ENCODE assay signal across 37 cellular contexts in genomic region chr17:74565116-74565515, GRCh38. TPM values are rescaled to one million over a fixed set of nuclear protein-coding genes. Genes with fewer than 3 reads are reported as not detected.
"Had no signal": no experiment of that assay in that cellular context is flagged by ENCODE, and none has a peak within 500 bp of the region (broad histone marks: within the 10 kb centered on the region; RNA-seq: fewer than 3 reads in every experiment).

No MANE protein-coding gene starts in this region.

- H3K36me3 ChIP-seq: adrenal gland, brain microvascular endothelial cell, cardiac muscle cell, colonic mucosa, Peyer's patch had no signal

- ATAC-seq: activated CD4-positive, alpha-beta T cell treated with anti-CD3 and anti-CD28 coated beads for 36 hours; activated CD4-positive, CD25-positive, alpha-beta regulatory T cell treated with anti-CD3 and anti-CD28 coated beads, Interleukin-2, amount 50 U/mL, for 24 hours; activated naive CD4-positive, alpha-beta T cell treated with anti-CD3 and anti-CD28 coated beads, Interleukin-2, amount 50 U/mL, for 72 hours; activated T-cell treated with anti-CD3 and anti-CD28 coated beads, Interleukin-2, amount 50 U/mL, for 4 hours; Right ventricle myocardium inferior; WTC11 had no signal

- H3K27ac Mint-ChIP-seq: activated CD4-positive, alpha-beta memory T cell treated with anti-CD3 and anti-CD28 coated beads for 36 hours; activated CD4-positive, alpha-beta T cell treated with anti-CD3 and anti-CD28 coated beads for 36 hours; activated CD4-positive, alpha-beta T cell treated with anti-CD3 and anti-CD28 coated beads, Interleukin-2, amount 10 ng/mL, durations not matched to agents 7 days and 5 days; activated naive CD4-positive, alpha-beta T cell treated with anti-CD3 and anti-CD28 coated beads for 36 hours; activated naive CD4-positive, alpha-beta T cell treated with anti-CD3 and anti-CD28 coated beads, Interleukin-2, amount 50 U/mL, for 72 hours; activated T-helper 1 cell treated with anti-CD3 and anti-CD28 coated beads, Interleukin-12 subunit alpha, Interleukin-12 subunit beta, Interleukin-2, Interleukin-4 antibody, amounts not matched to agents 30 ng/mL and 10 ng/mL and 1 ng/mL, durations not matched to agents 14 hours and 24 hours and 36 hours; WTC11 had no signal

- H3K4me1 ChIP-seq: colonic mucosa, Peyer's patch had no signal

- H3K36me3 Mint-ChIP-seq: activated CD4-positive, alpha-beta memory T cell treated with anti-CD3 and anti-CD28 coated beads for 36 hours; activated naive CD4-positive, alpha-beta T cell treated with anti-CD3 and anti-CD28 coated beads, Interleukin-2, amount 50 U/mL, for 72 hours; WTC11 had no signal

- H3K4me1 Mint-ChIP-seq: central memory CD8-positive, alpha-beta T cell had no signal

- H3K27ac ChIP-seq: adrenal gland, brain microvascular endothelial cell, cardiac muscle cell, colonic mucosa, KMS-11, Peyer's patch had no signal

- H3K4me3 Mint-ChIP-seq: activated CD4-positive, alpha-beta memory T cell treated with anti-CD3 and anti-CD28 coated beads for 36 hours; activated CD4-positive, alpha-beta T cell treated with anti-CD3 and anti-CD28 coated beads for 36 hours; activated CD4-positive, alpha-beta T cell treated with anti-CD3 and anti-CD28 coated beads, Interleukin-2, amount 10 ng/mL, durations not matched to agents 7 days and 5 days; activated naive CD4-positive, alpha-beta T cell treated with anti-CD3 and anti-CD28 coated beads for 36 hours; activated T-cell treated with anti-CD3 and anti-CD28 coated beads, Interleukin-2, amount 50 U/mL, for 4 hours; activated T-helper 1 cell treated with anti-CD3 and anti-CD28 coated beads, Interleukin-12 subunit alpha, Interleukin-12 subunit beta, Interleukin-2, Interleukin-4 antibody, amounts not matched to agents 30 ng/mL and 10 ng/mL and 1 ng/mL, durations not matched to agents 14 hours and 24 hours and 36 hours; central memory CD8-positive, alpha-beta T cell; WTC11 had no signal

- H3K9me3 ChIP-seq: adrenal gland, colonic mucosa, Peyer's patch had no signal

- H3K9me3 Mint-ChIP-seq: activated CD4-positive, alpha-beta memory T cell treated with anti-CD3 and anti-CD28 coated beads for 36 hours; activated CD4-positive, alpha-beta T cell treated with anti-CD3 and anti-CD28 coated beads, Interleukin-2, amount 10 ng/mL, durations not matched to agents 7 days and 5 days; activated naive CD4-positive, alpha-beta T cell treated with anti-CD3 and anti-CD28 coated beads for 36 hours; activated naive CD4-positive, alpha-beta T cell treated with anti-CD3 and anti-CD28 coated beads, Interleukin-2, amount 50 U/mL, for 72 hours; activated T-cell treated with anti-CD3 and anti-CD28 coated beads, Interleukin-2, amount 50 U/mL, for 4 hours; activated T-helper 1 cell treated with anti-CD3 and anti-CD28 coated beads, Interleukin-12 subunit alpha, Interleukin-12 subunit beta, Interleukin-2, Interleukin-4 antibody, amounts not matched to agents 30 ng/mL and 10 ng/mL and 1 ng/mL, durations not matched to agents 14 hours and 24 hours and 36 hours; central memory CD8-positive, alpha-beta T cell had no signal

- H3K27me3 ChIP-seq: adrenal gland, brain microvascular endothelial cell, cardiac muscle cell, colonic mucosa, Peyer's patch had no signal

- H3K4me3 ChIP-seq: adrenal gland, cardiac muscle cell, colonic mucosa, Peyer's patch had no signal

- DNase-seq: activated CD4-positive, alpha-beta memory T cell treated with anti-CD3 and anti-CD28 coated beads for 36 hours; activated CD4-positive, alpha-beta T cell treated with anti-CD3 and anti-CD28 coated beads for 36 hours; activated CD4-positive, alpha-beta T cell treated with anti-CD3 and anti-CD28 coated beads, Interleukin-2, amount 10 ng/mL, durations not matched to agents 7 days and 5 days; activated CD8-positive, alpha-beta memory T cell treated with anti-CD3 and anti-CD28 coated beads, Interleukin-2, amount 50 U/mL, for 4 hours; activated gamma-delta T cell treated with Interleukin-2 at 50 U/mL for 16 hours; activated naive CD4-positive, alpha-beta T cell treated with anti-CD3 and anti-CD28 coated beads for 36 hours; activated T-cell treated with anti-CD3 and anti-CD28 coated beads for 4 hours; activated T-cell treated with anti-CD3 and anti-CD28 coated beads, Interleukin-2, amount 50 U/mL, for 4 hours; adrenal gland; anterior cingulate cortex; brain microvascular endothelial cell; colonic mucosa; NCI-H1092 treated with DMSO at 0.1 percent for 48 hours; NCI-H1417; NCI-H146; NCI-H187; NCI-H2081 treated with DMSO at 0.1 percent for 48 hours; NCI-H226; NCI-H510A; NCI-H526; NCI-H774; Peyer's patch; RPMI8226; SIG-M5; SW 1271 had no signal

RNA-seq across cellular contexts. Expression of gene CD300H, which starts 2.2 kb away (rescaled TPM):
- total RNA-seq: activated CD4-positive, alpha-beta memory T cell treated with anti-CD3 and anti-CD28 coated beads for 36 hours; activated CD4-positive, alpha-beta T cell treated with anti-CD3 and anti-CD28 coated beads for 36 hours; activated CD4-positive, alpha-beta T cell treated with anti-CD3 and anti-CD28 coated beads, Interleukin-2, amount 10 ng/mL, durations not matched to agents 7 days and 5 days; activated naive CD4-positive, alpha-beta T cell treated with anti-CD3 and anti-CD28 coated beads for 36 hours; activated naive CD4-positive, alpha-beta T cell treated with anti-CD3 and anti-CD28 coated beads, Interleukin-2, amount 50 U/mL, for 72 hours; activated T-cell treated with anti-CD3 and anti-CD28 coated beads, Interleukin-2, amount 50 U/mL, for 4 hours; activated T-helper 1 cell treated with anti-CD3 and anti-CD28 coated beads, Interleukin-12 subunit alpha, Interleukin-12 subunit beta, Interleukin-2, Interleukin-4 antibody, amounts not matched to agents 30 ng/mL and 10 ng/mL and 1 ng/mL, durations not matched to agents 14 hours and 24 hours and 36 hours; adrenal gland; cardiac muscle cell; chondrocyte; LHCN-M2; Peyer's patch; Right ventricle myocardium inferior; T-helper 1 cell treated with Interleukin-12 subunit alpha and Interleukin-12 subunit beta and Interleukin-4 antibody, amounts not matched to agents 30 ng/mL and 1 ng/mL, for 36 hours; T-helper 2 cell treated with Interferon-gamma antibody and Interleukin-4, amounts not matched to agents 100 ng/mL and 5 ng/mL, for 36 hours; WTC11 had no signal
- polyA plus RNA-seq: adrenal gland, cardiac muscle cell had no signal

RNA-seq across cellular contexts. Expression of gene CD300C, which starts 19.2 kb away (rescaled TPM):
- total RNA-seq: activated CD4-positive, alpha-beta T cell treated with anti-CD3 and anti-CD28 coated beads for 36 hours; activated naive CD4-positive, alpha-beta T cell treated with anti-CD3 and anti-CD28 coated beads for 36 hours; activated T-cell treated with anti-CD3 and anti-CD28 coated beads, Interleukin-2, amount 50 U/mL, for 4 hours; chondrocyte; LHCN-M2; Peyer's patch; WTC11 had no signal

RNA-seq across cellular contexts. Expression of gene CD300LD, which starts 27.0 kb away (rescaled TPM):
- total RNA-seq: activated CD4-positive, alpha-beta memory T cell treated with anti-CD3 and anti-CD28 coated beads for 36 hours; activated naive CD4-positive, alpha-beta T cell treated with anti-CD3 and anti-CD28 coated beads for 36 hours; activated naive CD4-positive, alpha-beta T cell treated with anti-CD3 and anti-CD28 coated beads, Interleukin-2, amount 50 U/mL, for 72 hours; activated T-cell treated with anti-CD3 and anti-CD28 coated beads, Interleukin-2, amount 50 U/mL, for 4 hours; activated T-helper 1 cell treated with anti-CD3 and anti-CD28 coated beads, Interleukin-12 subunit alpha, Interleukin-12 subunit beta, Interleukin-2, Interleukin-4 antibody, amounts not matched to agents 30 ng/mL and 10 ng/mL and 1 ng/mL, durations not matched to agents 14 hours and 24 hours and 36 hours; adrenal gland; cardiac muscle cell; chondrocyte; colonic mucosa; LHCN-M2; Peyer's patch; Right ventricle myocardium inferior; T-helper 1 cell treated with Interleukin-12 subunit alpha and Interleukin-12 subunit beta and Interleukin-4 antibody, amounts not matched to agents 30 ng/mL and 1 ng/mL, for 36 hours; T-helper 2 cell treated with Interferon-gamma antibody and Interleukin-4, amounts not matched to agents 100 ng/mL and 5 ng/mL, for 36 hours; WTC11 had no signal
- polyA plus RNA-seq: adrenal gland, cardiac muscle cell had no signal

RNA-seq across cellular contexts. Expression of gene CD300LB, which starts 33.8 kb away (rescaled TPM):
- total RNA-seq: activated CD4-positive, alpha-beta memory T cell treated with anti-CD3 and anti-CD28 coated beads for 36 hours; activated CD4-positive, alpha-beta T cell treated with anti-CD3 and anti-CD28 coated beads for 36 hours; activated CD4-positive, alpha-beta T cell treated with anti-CD3 and anti-CD28 coated beads, Interleukin-2, amount 10 ng/mL, durations not matched to agents 7 days and 5 days; activated naive CD4-positive, alpha-beta T cell treated with anti-CD3 and anti-CD28 coated beads for 36 hours; activated naive CD4-positive, alpha-beta T cell treated with anti-CD3 and anti-CD28 coated beads, Interleukin-2, amount 50 U/mL, for 72 hours; activated T-cell treated with anti-CD3 and anti-CD28 coated beads, Interleukin-2, amount 50 U/mL, for 4 hours; activated T-helper 1 cell treated with anti-CD3 and anti-CD28 coated beads, Interleukin-12 subunit alpha, Interleukin-12 subunit beta, Interleukin-2, Interleukin-4 antibody, amounts not matched to agents 30 ng/mL and 10 ng/mL and 1 ng/mL, durations not matched to agents 14 hours and 24 hours and 36 hours; cardiac muscle cell; chondrocyte; LHCN-M2; Peyer's patch; T-helper 1 cell treated with Interleukin-12 subunit alpha and Interleukin-12 subunit beta and Interleukin-4 antibody, amounts not matched to agents 30 ng/mL and 1 ng/mL, for 36 hours; T-helper 2 cell treated with Interferon-gamma antibody and Interleukin-4, amounts not matched to agents 100 ng/mL and 5 ng/mL, for 36 hours; WTC11 had no signal
- polyA plus RNA-seq: cardiac muscle cell had no signal

RNA-seq across cellular contexts. Expression of gene CD300E, which starts 58.4 kb away (rescaled TPM):
- total RNA-seq: activated CD4-positive, alpha-beta memory T cell treated with anti-CD3 and anti-CD28 coated beads for 36 hours; activated CD4-positive, alpha-beta T cell treated with anti-CD3 and anti-CD28 coated beads for 36 hours; activated CD4-positive, alpha-beta T cell treated with anti-CD3 and anti-CD28 coated beads, Interleukin-2, amount 10 ng/mL, durations not matched to agents 7 days and 5 days; activated naive CD4-positive, alpha-beta T cell treated with anti-CD3 and anti-CD28 coated beads for 36 hours; activated naive CD4-positive, alpha-beta T cell treated with anti-CD3 and anti-CD28 coated beads, Interleukin-2, amount 50 U/mL, for 72 hours; activated T-cell treated with anti-CD3 and anti-CD28 coated beads, Interleukin-2, amount 50 U/mL, for 4 hours; activated T-helper 1 cell treated with anti-CD3 and anti-CD28 coated beads, Interleukin-12 subunit alpha, Interleukin-12 subunit beta, Interleukin-2, Interleukin-4 antibody, amounts not matched to agents 30 ng/mL and 10 ng/mL and 1 ng/mL, durations not matched to agents 14 hours and 24 hours and 36 hours; cardiac muscle cell; chondrocyte; LHCN-M2; Peyer's patch; T-helper 1 cell treated with Interleukin-12 subunit alpha and Interleukin-12 subunit beta and Interleukin-4 antibody, amounts not matched to agents 30 ng/mL and 1 ng/mL, for 36 hours; T-helper 2 cell treated with Interferon-gamma antibody and Interleukin-4, amounts not matched to agents 100 ng/mL and 5 ng/mL, for 36 hours; WTC11 had no signal
- polyA plus RNA-seq: cardiac muscle cell had no signal
